Comparison of ENCODE assay signal across 1 cellular context in the genomic region with DNA sequence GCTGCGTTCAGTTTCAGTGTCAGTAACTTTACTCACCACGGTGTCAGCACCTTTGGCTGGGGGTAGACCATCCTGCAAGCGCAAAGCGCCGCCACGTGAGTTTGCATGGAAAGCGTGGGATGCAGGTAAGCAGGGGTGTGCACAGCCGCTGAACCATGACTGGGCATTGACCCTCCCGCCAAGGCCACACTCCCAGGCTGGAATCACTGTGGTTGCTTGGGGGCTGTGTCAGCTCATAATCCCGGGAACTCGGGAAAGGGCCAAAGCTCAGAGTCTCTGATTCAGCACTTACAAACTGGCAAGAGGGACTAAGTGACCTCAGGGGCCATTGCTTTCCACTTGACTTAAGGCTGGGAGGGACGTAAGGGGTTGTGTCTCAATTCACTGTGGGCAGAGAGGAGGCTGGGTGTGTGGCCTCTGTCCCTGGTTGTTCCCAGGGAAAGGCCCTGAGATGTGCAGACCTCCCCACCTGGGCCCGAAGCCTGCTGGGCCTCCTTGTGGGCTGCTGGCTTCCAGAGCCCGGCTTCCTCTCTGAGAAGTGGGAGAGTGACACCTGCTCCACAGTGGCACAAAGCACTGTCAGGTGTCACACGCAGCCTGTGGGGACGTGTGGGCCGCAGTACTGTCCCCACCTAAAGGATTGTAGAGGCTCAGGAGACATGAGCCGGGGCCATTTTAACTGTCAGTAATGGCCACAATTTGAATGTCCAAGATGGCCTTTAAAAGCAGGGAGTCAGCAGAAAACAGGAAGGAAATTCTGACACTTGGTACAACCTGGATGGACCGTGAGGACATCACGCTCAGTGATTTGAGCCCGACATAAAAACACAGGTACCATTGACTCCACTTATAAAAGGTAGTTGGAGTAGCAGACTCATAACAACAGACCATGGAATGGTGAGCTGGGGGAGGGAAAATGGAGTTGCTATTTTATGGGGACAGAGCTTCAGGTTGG.
TF ChIP-seq lines count a peak whose summit lies in the region.

No MANE protein-coding gene starts in this region.

TF ChIP-seq in A549, 52 proteins besides CTCF, POLR2A, EP300 and RAD21 (continued from another document):
- TF ChIP-seq HMGXB4 (CRISPR knock-in tag; IDR thresholded peaks at IDR 0.05; ENCODE audit: borderline replicate concordance): no peak
